ENCODE assay signal across 13 cellular contexts in genomic region chr3:62184559-62184958, GRCh38.
DNase-seq lines count a peak whose midpoint lies in the region; ATAC-seq, FAIRE-seq and TF ChIP-seq lines count a peak whose summit lies in the region.
"Had no signal": no experiment of that assay in that cellular context is flagged by ENCODE, and none has a peak within 500 bp of the region (broad histone marks: within the 10 kb centered on the region; RNA-seq: fewer than 3 reads in every experiment).

No MANE protein-coding gene starts in this region.

- no peaks in the 10 kb centered on the region for H3K27me3 ChIP-seq in DND-41 (ENCODE audit: insufficient read depth, low read length, poor library complexity)
- no peaks in the 10 kb centered on the region for H3K27me3 ChIP-seq in IMR-90 (ENCODE audit: control insufficient read depth, insufficient read depth, low read length)
- H3K27me3 ChIP-seq in K562 (ENCODE audit: control insufficient read depth in 2 of 2, insufficient read depth in 2 of 2, low read length in 2 of 2) = peaks cover 0 to 9% of the 10 kb centered on the region in 2 experiments; a peak in 2 of 5 replicates
- H3K27me3 ChIP-seq in right lobe of liver = no peaks in the 10 kb centered on the region

- H2BK15ac ChIP-seq in IMR-90 (ENCODE audit: low read depth, low read length) = no peak overlapping the region

- no peak overlapping the region for H4K8ac ChIP-seq in IMR-90 (ENCODE audit: low read depth in 2 of 2, low read length in 2 of 2)

- no peak overlapping the region for H2AK9ac ChIP-seq in IMR-90 (replicated peaks; ENCODE audit: low read depth, low read length, poor library complexity)

- no peak overlapping the region for H4K5ac ChIP-seq in IMR-90 (ENCODE audit: low read depth, low read length)

- H3K56ac ChIP-seq in IMR-90 (ENCODE audit: extremely low read depth, insufficient read depth, low read length) = no peak overlapping the region

- no peak overlapping the region for H3K18ac ChIP-seq in IMR-90 (ENCODE audit: low read depth, low read length)

- WGBS in IMR-90 (ENCODE audit: extremely low coverage in 2 of 2, insufficient read length in 1 of 2), 2 experiments = 40% methylated on average over 2 of the region's 7 CpGs; no CpG with 5 or more reads in 1 of the 2 experiments
- 0% methylated on average over 7 of the region's 7 CpGs for WGBS in K562 (ENCODE audit: insufficient coverage, low coverage, missing lambda C conversion rate)
- WGBS in right lobe of liver (ENCODE audit: insufficient coverage, low coverage, low lambda C conversion rate, missing lambda C conversion rate) = 25% methylated on average over 7 of the region's 7 CpGs

- peak; percentile 44; the same call in 1 of the 3 replicates for ATAC-seq in DND-41 (ENCODE audit: insufficient read depth, low read depth)
- no peak for ATAC-seq in IMR-90 (ENCODE audit: low read depth)
- no peak for ATAC-seq in K562
- ATAC-seq in right lobe of liver = peak; percentile 81 to 93 (median 88)
- ATAC-seq: activated T-helper 17 cell treated with anti-CD3 and anti-CD28 coated beads, Interleukin-2, amount 50 U/mL, for 72 hours had no signal

- TF ChIP-seq EP300 in K562 (IDR thresholded peaks at IDR 0.05; ENCODE audit: low read length) = no peak

- TF ChIP-seq POLR2A in IMR-90 (IDR thresholded peaks at IDR 0.05; ENCODE audit: low read depth, low read length) (no peak), K562 (conservative IDR thresholded peaks at IDR 0.05) (no peak), right lobe of liver (IDR thresholded peaks at IDR 0.05) (no peak)

- no peak overlapping the region for H3K14ac ChIP-seq in IMR-90 (replicated peaks; ENCODE audit: low read depth, low read length)

- POLR2A ChIA-PET in IMR-90 (lab: Charles Lee; ENCODE audit: unreplicated experiment) (no interaction called here), K562 (lab: Yijun Ruan, JAX) (no interaction called here)

- H3K23ac ChIP-seq in IMR-90 (ENCODE audit: low read depth, low read length) = no peak overlapping the region

- no peak overlapping the region for H2BK120ac ChIP-seq in IMR-90 (ENCODE audit: low read depth, low read length)

- in situ Hi-C loops in IMR-90 (cut with MboI; ENCODE audit: low sequenced_read_pairs) (no loop called here), K562 (cut with MboI) (no loop called here)

- no peak overlapping the region for H3K9ac ChIP-seq in DND-41 (ENCODE audit: low read depth, low read length)
- H3K9ac ChIP-seq in IMR-90 (ENCODE audit: low read depth, low read length) = no peak overlapping the region
- no peak overlapping the region for H3K9ac ChIP-seq in K562 (ENCODE audit: insufficient read depth in 1 of 2, low read depth in 2 of 2, low read length in 2 of 2)

- H4K20me1 ChIP-seq in DND-41 (ENCODE audit: insufficient read depth, low read length) (no peaks in the 10 kb centered on the region), IMR-90 (ENCODE audit: insufficient read depth, low read length) (no peaks in the 10 kb centered on the region), K562 (replicated peaks; ENCODE audit: control insufficient read depth, insufficient read depth, low read length) (no peaks in the 10 kb centered on the region)

- H4K91ac ChIP-seq in IMR-90 (ENCODE audit: insufficient read depth, low read depth, low read length) = no peak overlapping the region

- H3K79me1 ChIP-seq in IMR-90 (ENCODE audit: low read depth in 1 of 2, low read length in 2 of 2) = no peaks in the 10 kb centered on the region; a peak in 1 of 4 replicates

- no peak overlapping the region for H2AFZ ChIP-seq in DND-41 (ENCODE audit: low read depth, low read length)
- H2AFZ ChIP-seq in IMR-90 (replicated peaks; ENCODE audit: low read length, poor library complexity) = no peak overlapping the region
- no peak overlapping the region for H2AFZ ChIP-seq in K562 (ENCODE audit: low read depth, low read length)

- no peak overlapping the region for H3K4me2 ChIP-seq in DND-41 (ENCODE audit: insufficient read depth, low read length)
- no peak overlapping the region for H3K4me2 ChIP-seq in IMR-90 (ENCODE audit: low read depth, low read length)
- no peak overlapping the region for H3K4me2 ChIP-seq in K562 (ENCODE audit: insufficient read depth, low read length)

- peak; percentile 29 for DNase-seq in DND-41
- DNase-seq in IMR-90 = no peak
- no peak for DNase-seq in K562 (ENCODE audit: extremely low read depth in 1 of 4, low spot score in 3 of 4)
- peak; percentile 56 to 76 (median 73) for DNase-seq in right lobe of liver
- DNase-seq in NCI-H1930 (lab: John Stamatoyannopoulos, UW) = no peak
- DNase-seq in GM19238 (ENCODE audit: insufficient read length, low spot score) = no peak
- DNase-seq in stimulated activated CD4-positive, alpha-beta T cell treated with anti-CD3 and anti-CD28 coated beads, Interleukin-4, amount 100 ng/mL, for 1 hour = no peak
- no peak for DNase-seq in NCI-H2227 (lab: John Stamatoyannopoulos, UW; ENCODE audit: unreplicated experiment)
- DNase-seq: activated CD4-positive, alpha-beta T cell treated with anti-CD3 and anti-CD28 coated beads for 4 hours; C1 segment of cervical spinal cord; NCI-H1694 had no signal

- H3K4me1 ChIP-seq in DND-41 (ENCODE audit: insufficient read depth, low read length) (peaks cover 8% of the 10 kb centered on the region), IMR-90 (ENCODE audit: control insufficient read depth, insufficient read depth, low read length) (no peaks in the 10 kb centered on the region), K562 (replicated peaks in 1 of 2; ENCODE audit: control insufficient read depth in 2 of 2, insufficient read depth in 2 of 2, low read length in 2 of 2) (no peaks in the 10 kb centered on the region), right lobe of liver (peaks cover 0 to 15% (median 0%) of the 10 kb centered on the region in 4 donors)

- peaks cover 6% of the 10 kb centered on the region for H3K9me1 ChIP-seq in IMR-90 (ENCODE audit: insufficient read depth, low read length)
- no peaks in the 10 kb centered on the region for H3K9me1 ChIP-seq in K562 (ENCODE audit: control insufficient read depth, insufficient read depth, low read length)

- H3K79me2 ChIP-seq in DND-41 (ENCODE audit: insufficient read depth, low read length) (no peaks in the 10 kb centered on the region), K562 (ENCODE audit: control insufficient read depth, insufficient read depth, low read length) (no peaks in the 10 kb centered on the region)

- H3K4me3 ChIP-seq in DND-41 (ENCODE audit: low read depth in 1 of 2, low read length in 2 of 2) (no peak overlapping the region), IMR-90 (ENCODE audit: insufficient read depth, low read depth, low read length) (no peak overlapping the region), K562 (no peak overlapping the region), right lobe of liver (no peak overlapping the region)

- no peak overlapping the region for H2BK20ac ChIP-seq in IMR-90 (ENCODE audit: low read depth, low read length)

- no peak overlapping the region for H2AK5ac ChIP-seq in IMR-90 (ENCODE audit: low read depth, low read length)

- no peak for FAIRE-seq in K562 (lab: Jason Lieb, UNC)
- FAIRE-seq: endothelial cell of umbilical vein had no signal

- H3K9me3 ChIP-seq in DND-41 (ENCODE audit: insufficient read depth, low read length, severe bottlenecking) = no peaks in the 10 kb centered on the region
- no peaks in the 10 kb centered on the region for H3K9me3 ChIP-seq in IMR-90 (ENCODE audit: control insufficient read depth, insufficient read depth, low read length)
- no peaks in the 10 kb centered on the region for H3K9me3 ChIP-seq in K562 (replicated peaks; ENCODE audit: control insufficient read depth, insufficient read depth, low read depth, low read length)
- no peaks in the 10 kb centered on the region for H3K9me3 ChIP-seq in right lobe of liver

- H3K4ac ChIP-seq in IMR-90 (ENCODE audit: low read depth, low read length) = no peak overlapping the region

- CTCF ChIA-PET in IMR-90 (lab: Yijun Ruan, JAX) = interaction anchor here (0.5 kb wide), 1 partner anchor 17 kb away, joined by 3 read pairs; no protein-coding TSS in a partner anchor
- CTCF ChIA-PET in K562 (lab: Yijun Ruan, JAX; ENCODE audit: low intra/inter-chr PET ratio) = no interaction called here

- TF ChIP-seq CTCF in DND-41 (IDR thresholded peaks at IDR 0.05; ENCODE audit: borderline replicate concordance, extremely low read depth, low read length, poor library complexity, severe bottlenecking) (peak; percentile 24), IMR-90 (conservative IDR thresholded peaks at IDR 0.05; ENCODE audit: low read depth, low read length) (no peak), K562 (IDR thresholded peaks at IDR 0.05 in 2 of 3, conservative IDR thresholded peaks at IDR 0.05 in 1 of 3; ENCODE audit: insufficient read depth in 2 of 3, low read depth in 1 of 3, low read length in 3 of 3) (no peak), right lobe of liver (IDR thresholded peaks at IDR 0.05) (peak in 1 of 4 donors; percentile 3)

- H2BK5ac ChIP-seq in IMR-90 (ENCODE audit: low read depth, low read length, poor library complexity, severe bottlenecking) = no peak overlapping the region

- intact Hi-C loops in IMR-90 (cut with micrococcal nuclease) (loop anchor here (10.0 kb wide), 1 partner anchor 550 kb away; no protein-coding TSS in a partner anchor), K562 (cut with micrococcal nuclease) (no loop called here), right lobe of liver (cut with DNase I) (loop anchor here in 1 of 2 donors (10.0 kb wide), 1 partner anchor 320 kb away; no protein-coding TSS in a partner anchor)

- no TSS peak for BruUV-seq in IMR-90 (replicated peaks; lab: Mats Ljungman, UMichigan)
- no TSS peak for BruUV-seq in K562 (replicated peaks; lab: Mats Ljungman, UMichigan)

- TF ChIP-seq RAD21 in IMR-90 (IDR thresholded peaks at IDR 0.05; ENCODE audit: low read length) (no peak), K562 (CRISPR knock-in tag; conservative IDR thresholded peaks at IDR 0.05 in 1 of 2, IDR thresholded peaks at IDR 0.05 in 1 of 2) (no peak)

- H3K36me3 ChIP-seq in DND-41 (ENCODE audit: insufficient read depth, low read length) (no peaks in the 10 kb centered on the region), IMR-90 (ENCODE audit: control insufficient read depth, insufficient read depth, low read length) (peaks cover 3% of the 10 kb centered on the region; the same call in 1 of the 2 replicates), K562 (ENCODE audit: control insufficient read depth, insufficient read depth, low read length) (no peaks in the 10 kb centered on the region), right lobe of liver (no peaks in the 10 kb centered on the region)

- dilution Hi-C loops in IMR-90 (cut with HindIII; ENCODE audit: low sequenced_read_pairs, unreplicated experiment) = no loop called here

- H3K27ac ChIP-seq in DND-41 (ENCODE audit: low read length) (no peak overlapping the region), IMR-90 (ENCODE audit: insufficient read depth, low read length) (no peak overlapping the region), K562 (ENCODE audit: extremely low read depth, low read depth, low read length) (no peak overlapping the region), right lobe of liver (no peak overlapping the region)

TF ChIP-seq in IMR-90, 13 proteins besides CTCF, POLR2A, EP300 and RAD21:
- peak; percentile 83 for TF ChIP-seq CEBPB (IDR thresholded peaks at IDR 0.05; ENCODE audit: low read depth, low read length)
- no peak for TF ChIP-seq CHD1 (IDR thresholded peaks at IDR 0.05; ENCODE audit: low read depth, low read length)

TF ChIP-seq in K562, 482 proteins besides CTCF, POLR2A, EP300 and RAD21:
- no peak for TF ChIP-seq KDM1A (IDR thresholded peaks at IDR 0.05)
- peak; percentile 25; the same call in 1 of the 2 replicates for TF ChIP-seq CEBPB (tag; IDR thresholded peaks at IDR 0.05)

Comparison
In these comparisons a context has a peak if more than half of its experiments do, and no peak if none do; other contexts are left out.
1. ATAC-seq: peak in DND-41 (single experiment) and right lobe of liver (4 of 4); none in IMR-90 (single experiment) and K562 (single experiment).
2. DNase-seq: peak in DND-41 (single experiment) and right lobe of liver (3 of 3); none in IMR-90 (single experiment), K562 (0 of 4), NCI-H1930 (0 of 2), GM19238 (single experiment), stimulated activated CD4-positive, alpha-beta T cell treated with anti-CD3 and anti-CD28 coated beads, Interleukin-4, amount 100 ng/mL, for 1 hour (single experiment) and NCI-H2227 (single experiment).